In the genomic region with DNA sequence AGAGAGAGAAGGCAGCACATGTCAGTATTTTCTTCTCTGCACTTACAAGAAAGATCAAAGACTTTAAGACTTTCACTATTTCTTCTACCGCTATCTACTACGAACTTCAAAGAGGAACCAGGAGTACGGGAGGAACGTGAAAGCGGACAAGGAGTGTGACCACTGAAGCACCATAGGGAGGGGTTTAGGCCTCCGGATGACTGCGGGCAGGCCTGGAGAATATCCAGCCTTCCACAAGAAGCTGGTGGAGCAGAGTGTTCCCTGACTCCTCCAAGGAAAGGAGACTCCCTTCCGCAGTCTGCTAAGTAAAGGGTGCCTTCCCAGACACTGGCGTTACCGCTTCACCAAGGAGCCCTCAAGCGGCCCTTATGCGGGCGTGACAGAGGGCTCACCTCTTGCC, we compare ENCODE assay signal across 9 cellular contexts. TPM values are rescaled to one million over a fixed set of nuclear protein-coding genes. Genes with fewer than 3 reads are reported as not detected.
"Had no signal": no experiment of that assay in that cellular context is flagged by ENCODE, and none has a peak within 500 bp of the region (broad histone marks: within the 10 kb centered on the region; RNA-seq: fewer than 3 reads in every experiment).

No MANE protein-coding gene starts in this region.

RNA-seq across cellular contexts. Expression of a gene that starts 22.0 kb away (rescaled TPM):
- total RNA-seq: activated CD8-positive, alpha-beta T cell treated with anti-CD3 and anti-CD28 coated beads, Interleukin-2, amount 10 ng/mL, durations not matched to agents 7 days and 5 days; activated naive CD4-positive, alpha-beta T cell treated with anti-CD3 and anti-CD28 coated beads, Interleukin-2, amount 50 U/mL, for 72 hours; breast epithelium; endodermal cell; naive thymus-derived CD4-positive, alpha-beta T cell; omental fat pad; right atrium auricular region; T-helper 2 cell treated with Interferon-gamma antibody and Interleukin-4, amounts not matched to agents 100 ng/mL and 5 ng/mL, for 36 hours; upper lobe of left lung had no signal
